ENCODE assay signal across 11 cellular contexts in genomic region chr7:131238260-131238940, GRCh38.
DNase-seq lines count a peak whose midpoint lies in the region; ATAC-seq and TF ChIP-seq lines count a peak whose summit lies in the region.
"Had no signal": no experiment of that assay in that cellular context is flagged by ENCODE, and none has a peak within 500 bp of the region (broad histone marks: within the 10 kb centered on the region; RNA-seq: fewer than 3 reads in every experiment).

No MANE protein-coding gene starts in this region.

- DNase-seq in AG20443 (ENCODE audit: low spot score) (peak; percentile 62), IMR-90 (peak; percentile 81), left colon (no peak), ecto neural progenitor cell (ENCODE audit: low spot score) (no peak), G401 (ENCODE audit: low spot score) (no peak)
- no peak for DNase-seq in activated naive CD8-positive, alpha-beta T cell treated with anti-CD3 and anti-CD28 coated beads, Interleukin-2, amount 10 ng/mL, durations not matched to agents 7 days and 5 days
- DNase-seq: Caco-2; left ventricle myocardium inferior; stimulated activated CD4-positive, alpha-beta T cell treated with anti-CD3 and anti-CD28 coated beads, Interleukin-12 subunit alpha, Interleukin-12 subunit beta, amount 100 ng/mL, for 4 hours had no signal

- H3K4me3 Mint-ChIP-seq in activated naive CD8-positive, alpha-beta T cell treated with anti-CD3 and anti-CD28 coated beads, Interleukin-2, amount 10 ng/mL, durations not matched to agents 7 days and 5 days = no peak overlapping the region

- H3K9me3 Mint-ChIP-seq in activated naive CD8-positive, alpha-beta T cell treated with anti-CD3 and anti-CD28 coated beads, Interleukin-2, amount 10 ng/mL, durations not matched to agents 7 days and 5 days = no peaks in the 10 kb centered on the region

- no peak for TF ChIP-seq POLR2A in IMR-90 (IDR thresholded peaks at IDR 0.05; ENCODE audit: low read depth, low read length)

- dilution Hi-C loops in IMR-90 (cut with HindIII; ENCODE audit: low sequenced_read_pairs, unreplicated experiment) = no loop called here

- H3K4me1 ChIP-seq in IMR-90 (ENCODE audit: control insufficient read depth, insufficient read depth, low read length) = peaks cover 11% of the 10 kb centered on the region
- H3K4me1 ChIP-seq: Caco-2 had no signal

- no TSS peak for BruUV-seq in IMR-90 (replicated peaks; lab: Mats Ljungman, UMichigan)

- POLR2A ChIA-PET in IMR-90 (lab: Charles Lee; ENCODE audit: unreplicated experiment) = no interaction called here
- POLR2A ChIA-PET in activated naive CD8-positive, alpha-beta T cell treated with anti-CD3 and anti-CD28 coated beads, Interleukin-2, amount 10 ng/mL, durations not matched to agents 7 days and 5 days (lab: Charles Lee) = interaction anchor here (0.6 to 3.8 kb wide), 2 partner anchors 132 to 454 kb away, joined by 3 to 24 read pairs; no protein-coding TSS in a partner anchor

- peak overlapping the region; percentile 78 for H2AK5ac ChIP-seq in IMR-90 (ENCODE audit: low read depth, low read length)

- H3K4ac ChIP-seq in IMR-90 (ENCODE audit: low read depth, low read length) = peak overlapping the region; percentile 88

- no peak for TF ChIP-seq RAD21 in IMR-90 (IDR thresholded peaks at IDR 0.05; ENCODE audit: low read length)

- ATAC-seq in IMR-90 (ENCODE audit: low read depth) (peak; percentile 12; the same call in 1 of the 2 replicates), left colon (peak; percentile 77), GM18861 (IDR thresholded peaks at IDR 0.05; ENCODE audit: unreplicated experiment) (no peak), GM18873 (IDR thresholded peaks at IDR 0.05; ENCODE audit: low FRiP score, unreplicated experiment) (no peak)
- ATAC-seq in activated naive CD8-positive, alpha-beta T cell treated with anti-CD3 and anti-CD28 coated beads, Interleukin-2, amount 10 ng/mL, durations not matched to agents 7 days and 5 days (ENCODE audit: low read depth) = peak; percentile 41

- no peak overlapping the region for H2AFZ ChIP-seq in IMR-90 (replicated peaks; ENCODE audit: low read length, poor library complexity)

- no peaks in the 10 kb centered on the region for H4K20me1 ChIP-seq in IMR-90 (ENCODE audit: insufficient read depth, low read length)

- in situ Hi-C loops in IMR-90 (cut with MboI; ENCODE audit: low sequenced_read_pairs) = no loop called here
- in situ Hi-C loops in G401 (cut with HindIII; ENCODE audit: low sequenced_read_pairs) = no loop called here

- H3K27me3 Mint-ChIP-seq in activated naive CD8-positive, alpha-beta T cell treated with anti-CD3 and anti-CD28 coated beads, Interleukin-2, amount 10 ng/mL, durations not matched to agents 7 days and 5 days = no peaks in the 10 kb centered on the region

- TF ChIP-seq CTCF in IMR-90 (conservative IDR thresholded peaks at IDR 0.05; ENCODE audit: low read depth, low read length) = no peak

- peaks cover 0 to 4% of the 10 kb centered on the region in 2 experiments; a peak in 2 of 4 replicates for H3K79me1 ChIP-seq in IMR-90 (ENCODE audit: low read depth in 1 of 2, low read length in 2 of 2)

- H3K9me3 ChIP-seq in IMR-90 (ENCODE audit: control insufficient read depth, insufficient read depth, low read length) = no peaks in the 10 kb centered on the region
- H3K9me3 ChIP-seq: Caco-2, left ventricle myocardium inferior had no signal

- no peak overlapping the region; the same call in 1 of the 2 replicates for H4K5ac ChIP-seq in IMR-90 (ENCODE audit: low read depth, low read length)

- no peak overlapping the region for H3K9ac ChIP-seq in IMR-90 (ENCODE audit: low read depth, low read length)

- H4K8ac ChIP-seq in IMR-90 (ENCODE audit: low read depth in 2 of 2, low read length in 2 of 2) = peak overlapping the region; percentile 3 to 76; a peak in 2 of 4 replicates

- H3K4me2 ChIP-seq in IMR-90 (ENCODE audit: low read depth, low read length) = no peak overlapping the region

- peak overlapping the region; percentile 70 for H3K27ac Mint-ChIP-seq in activated naive CD8-positive, alpha-beta T cell treated with anti-CD3 and anti-CD28 coated beads, Interleukin-2, amount 10 ng/mL, durations not matched to agents 7 days and 5 days

- CTCF ChIA-PET in IMR-90 (lab: Yijun Ruan, JAX) = interaction anchor here (0.6 to 1.0 kb wide), 3 partner anchors 19 to 131 kb away, joined by 3 to 5 read pairs (median 4); no protein-coding TSS in a partner anchor

- no peak overlapping the region for H3K56ac ChIP-seq in IMR-90 (ENCODE audit: extremely low read depth, insufficient read depth, low read length)

- H3K27ac ChIP-seq in IMR-90 (ENCODE audit: insufficient read depth, low read length) = no peak overlapping the region; the same call in 1 of the 2 replicates
- H3K27ac ChIP-seq: left ventricle myocardium inferior had no signal

- no peak overlapping the region for H2AK9ac ChIP-seq in IMR-90 (replicated peaks; ENCODE audit: low read depth, low read length, poor library complexity)

- peak overlapping the region; percentile 84; the same call in 1 of the 2 replicates for H2BK120ac ChIP-seq in IMR-90 (ENCODE audit: low read depth, low read length)

- peak overlapping the region; percentile 74 for H4K91ac ChIP-seq in IMR-90 (ENCODE audit: insufficient read depth, low read depth, low read length)

- H3K36me3 ChIP-seq in IMR-90 (ENCODE audit: control insufficient read depth, insufficient read depth, low read length) = no peaks in the 10 kb centered on the region
- H3K36me3 ChIP-seq: left ventricle myocardium inferior had no signal

- no CpG with 5 or more reads among the region's 2 CpGs for WGBS in IMR-90 (ENCODE audit: extremely low coverage in 2 of 2, insufficient read length in 1 of 2), 2 experiments

- intact Hi-C loops in IMR-90 (cut with micrococcal nuclease) (no loop called here), left colon (cut with DNase I, micrococcal nuclease) (no loop called here)

- H3K23ac ChIP-seq in IMR-90 (ENCODE audit: low read depth, low read length) = peak overlapping the region; percentile 49; the same call in 1 of the 2 replicates

- peaks cover 2% of the 10 kb centered on the region for H3K36me3 Mint-ChIP-seq in activated naive CD8-positive, alpha-beta T cell treated with anti-CD3 and anti-CD28 coated beads, Interleukin-2, amount 10 ng/mL, durations not matched to agents 7 days and 5 days

- H2BK5ac ChIP-seq in IMR-90 (ENCODE audit: low read depth, low read length, poor library complexity, severe bottlenecking) = peak overlapping the region; percentile 81

- H3K9me1 ChIP-seq in IMR-90 (ENCODE audit: insufficient read depth, low read length) = peaks cover 6% of the 10 kb centered on the region; the same call in 1 of the 2 replicates

- H2BK15ac ChIP-seq in IMR-90 (ENCODE audit: low read depth, low read length) = peak overlapping the region; percentile 47; the same call in 1 of the 3 replicates

- H3K4me3 ChIP-seq in IMR-90 (ENCODE audit: insufficient read depth, low read depth, low read length) = no peak overlapping the region
- H3K4me3 ChIP-seq: left ventricle myocardium inferior had no signal

- no peaks in the 10 kb centered on the region for H3K27me3 ChIP-seq in IMR-90 (ENCODE audit: control insufficient read depth, insufficient read depth, low read length)

- peak overlapping the region; percentile 48; the same call in 1 of the 2 replicates for H3K18ac ChIP-seq in IMR-90 (ENCODE audit: low read depth, low read length)

- H3K4me1 Mint-ChIP-seq in activated naive CD8-positive, alpha-beta T cell treated with anti-CD3 and anti-CD28 coated beads, Interleukin-2, amount 10 ng/mL, durations not matched to agents 7 days and 5 days = peaks cover 43% of the 10 kb centered on the region

- peak overlapping the region; percentile 73; the same call in 1 of the 2 replicates for H2BK20ac ChIP-seq in IMR-90 (ENCODE audit: low read depth, low read length)

- H3K14ac ChIP-seq in IMR-90 (replicated peaks; ENCODE audit: low read depth, low read length) = peak overlapping the region; percentile 79

TF ChIP-seq in IMR-90, 13 proteins besides CTCF, POLR2A, EP300 and RAD21:
- TF ChIP-seq USF2 (IDR thresholded peaks at IDR 0.05; ENCODE audit: low read depth, low read length) (no peak), RFX5 (IDR thresholded peaks at IDR 0.05; ENCODE audit: low read depth, low read length) (no peak), FOS (IDR thresholded peaks at IDR 0.05; ENCODE audit: low read depth, low read length) (peak; percentile 4; the same call in 1 of the 2 replicates), CEBPB (IDR thresholded peaks at IDR 0.05; ENCODE audit: low read depth, low read length) (peak; percentile 57), BHLHE40 (IDR thresholded peaks at IDR 0.05; ENCODE audit: low read depth, low read length) (no peak), NFE2L2 (IDR thresholded peaks at IDR 0.05; ENCODE audit: low read depth, low read length) (peak; percentile 36; the same call in 1 of the 2 replicates), RCOR1 (IDR thresholded peaks at IDR 0.05; ENCODE audit: insufficient replicate concordance, low read length) (no peak)

Comparison
In these comparisons a context has a peak if more than half of its experiments do, and no peak if none do; other contexts are left out.
1. DNase-seq: peak in AG20443 (single experiment) and IMR-90 (single experiment); none in activated naive CD8-positive, alpha-beta T cell treated with anti-CD3 and anti-CD28 coated beads, Interleukin-2, amount 10 ng/mL, durations not matched to agents 7 days and 5 days (single experiment), left colon (0 of 2), ecto neural progenitor cell (single experiment) and G401 (single experiment).
2. ATAC-seq: peak in IMR-90 (single experiment), activated naive CD8-positive, alpha-beta T cell treated with anti-CD3 and anti-CD28 coated beads, Interleukin-2, amount 10 ng/mL, durations not matched to agents 7 days and 5 days (single experiment) and left colon (single experiment); none in GM18861 (single experiment) and GM18873 (single experiment).